13 cellular contexts compared by ENCODE assay signal in the genomic region with DNA sequence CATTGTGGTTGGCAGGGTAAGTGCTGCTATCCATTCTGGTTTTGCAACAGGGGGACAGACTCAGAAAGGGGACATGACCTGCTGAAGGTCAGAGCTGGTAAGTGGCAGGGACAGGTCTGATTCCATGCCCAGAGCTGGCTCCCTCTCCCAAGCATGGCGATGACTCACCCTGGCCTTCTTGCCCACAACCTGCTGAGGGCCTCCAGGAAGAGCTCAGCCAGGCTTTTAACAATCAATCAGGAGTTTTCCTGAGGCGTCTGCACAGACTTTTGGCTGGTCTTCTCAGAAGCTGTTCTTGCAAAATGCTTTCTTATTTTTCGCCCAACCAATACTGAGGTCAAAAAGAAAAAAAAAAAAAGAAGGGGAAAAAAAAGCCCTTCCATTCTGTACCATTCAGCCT. TPM values are rescaled to one million over a fixed set of nuclear protein-coding genes. Genes with fewer than 3 reads are reported as not detected.
DNase-seq lines count a peak whose midpoint lies in the region; ATAC-seq and TF ChIP-seq lines count a peak whose summit lies in the region.
"Had no signal": no experiment of that assay in that cellular context is flagged by ENCODE, and none has a peak within 500 bp of the region (broad histone marks: within the 10 kb centered on the region; RNA-seq: fewer than 3 reads in every experiment).

No MANE protein-coding gene starts in this region.

- peak; percentile 96 for ATAC-seq in omental fat pad (ENCODE audit: low FRiP score)

- DNase-seq in EL (peak; percentile 51), NB4 (ENCODE audit: low read depth) (peak; percentile 76), epithelial cell of esophagus (ENCODE audit: low read depth) (peak; percentile 72), omental fat pad (ENCODE audit: low spot score) (no peak), H7 (no peak), SIG-M5 treated with dmso at 0.1 percent for 504 hours (lab: John Stamatoyannopoulos, UW; ENCODE audit: unreplicated experiment) (no peak), middle frontal gyrus (ENCODE audit: extremely low spot score, low spot score) (no peak)
- no peak for DNase-seq in central memory CD4-positive, alpha-beta T cell
- DNase-seq: activated T-cell treated with anti-CD3 and anti-CD28 coated beads, Interleukin-2, amount 50 U/mL, for 24 hours; erythroblast; KG1; SHP77 treated with DMSO at 0.1 percent for 48 hours had no signal

- no peak overlapping the region for H3K4me3 ChIP-seq in NB4 (ENCODE audit: low read depth, low read length)
- no peak overlapping the region for H3K4me3 ChIP-seq in epithelial cell of esophagus (ENCODE audit: low read length)
- H3K4me3 ChIP-seq in H7 (ENCODE audit: insufficient read depth, low read depth, low read length): no peak overlapping the region

- no peak for TF ChIP-seq POLR2A in NB4 (IDR thresholded peaks at IDR 0.05; ENCODE audit: extremely low read depth, insufficient read length)

- TF ChIP-seq CTCF in NB4 (IDR thresholded peaks at IDR 0.05; ENCODE audit: low read depth, low read length) (no peak), epithelial cell of esophagus (IDR thresholded peaks at IDR 0.05; ENCODE audit: insufficient read depth, low read depth, low read length, missing control alignments) (no peak), omental fat pad (IDR thresholded peaks at IDR 0.05) (no peak)

- H3K36me3 ChIP-seq in H7 (replicated peaks; ENCODE audit: control insufficient read depth, insufficient read depth, low read length): no peaks in the 10 kb centered on the region
- H3K36me3 ChIP-seq: neutrophil had no signal

- H3K27me3 ChIP-seq in H7 (ENCODE audit: control insufficient read depth, insufficient read depth, low read length): no peaks in the 10 kb centered on the region
- H3K27me3 ChIP-seq: neutrophil had no signal

RNA-seq across cellular contexts. Expression of a gene that starts 17.9 kb away (rescaled TPM):
- under 1 TPM in 2 of 4 donors, not detected in 2; under 0.01 to 0.12 TPM for total RNA-seq in omental fat pad
- total RNA-seq in H7 (2014; rRNA removed; shearing (Covaris generic)): 0.07 TPM in 1 of 2 replicates, not detected in the other

Comparison
In these comparisons a context has a peak if more than half of its experiments do, and no peak if none do; other contexts are left out.
1. DNase-seq: peak in EL (single experiment), NB4 (single experiment) and epithelial cell of esophagus (single experiment); none in omental fat pad (single experiment), central memory CD4-positive, alpha-beta T cell (single experiment), H7 (single experiment), SIG-M5 treated with dmso at 0.1 percent for 504 hours (single experiment) and middle frontal gyrus (single experiment).